1 cellular context compared by ENCODE assay signal in genomic region chr17:13230908-13231307, GRCh38.
TF ChIP-seq lines count a peak whose summit lies in the region.

No MANE protein-coding gene starts in this region.

TF ChIP-seq in GM23338, 12 proteins besides CTCF, POLR2A, EP300 and RAD21 (continued from another document):
- TF ChIP-seq, protein P1, sequence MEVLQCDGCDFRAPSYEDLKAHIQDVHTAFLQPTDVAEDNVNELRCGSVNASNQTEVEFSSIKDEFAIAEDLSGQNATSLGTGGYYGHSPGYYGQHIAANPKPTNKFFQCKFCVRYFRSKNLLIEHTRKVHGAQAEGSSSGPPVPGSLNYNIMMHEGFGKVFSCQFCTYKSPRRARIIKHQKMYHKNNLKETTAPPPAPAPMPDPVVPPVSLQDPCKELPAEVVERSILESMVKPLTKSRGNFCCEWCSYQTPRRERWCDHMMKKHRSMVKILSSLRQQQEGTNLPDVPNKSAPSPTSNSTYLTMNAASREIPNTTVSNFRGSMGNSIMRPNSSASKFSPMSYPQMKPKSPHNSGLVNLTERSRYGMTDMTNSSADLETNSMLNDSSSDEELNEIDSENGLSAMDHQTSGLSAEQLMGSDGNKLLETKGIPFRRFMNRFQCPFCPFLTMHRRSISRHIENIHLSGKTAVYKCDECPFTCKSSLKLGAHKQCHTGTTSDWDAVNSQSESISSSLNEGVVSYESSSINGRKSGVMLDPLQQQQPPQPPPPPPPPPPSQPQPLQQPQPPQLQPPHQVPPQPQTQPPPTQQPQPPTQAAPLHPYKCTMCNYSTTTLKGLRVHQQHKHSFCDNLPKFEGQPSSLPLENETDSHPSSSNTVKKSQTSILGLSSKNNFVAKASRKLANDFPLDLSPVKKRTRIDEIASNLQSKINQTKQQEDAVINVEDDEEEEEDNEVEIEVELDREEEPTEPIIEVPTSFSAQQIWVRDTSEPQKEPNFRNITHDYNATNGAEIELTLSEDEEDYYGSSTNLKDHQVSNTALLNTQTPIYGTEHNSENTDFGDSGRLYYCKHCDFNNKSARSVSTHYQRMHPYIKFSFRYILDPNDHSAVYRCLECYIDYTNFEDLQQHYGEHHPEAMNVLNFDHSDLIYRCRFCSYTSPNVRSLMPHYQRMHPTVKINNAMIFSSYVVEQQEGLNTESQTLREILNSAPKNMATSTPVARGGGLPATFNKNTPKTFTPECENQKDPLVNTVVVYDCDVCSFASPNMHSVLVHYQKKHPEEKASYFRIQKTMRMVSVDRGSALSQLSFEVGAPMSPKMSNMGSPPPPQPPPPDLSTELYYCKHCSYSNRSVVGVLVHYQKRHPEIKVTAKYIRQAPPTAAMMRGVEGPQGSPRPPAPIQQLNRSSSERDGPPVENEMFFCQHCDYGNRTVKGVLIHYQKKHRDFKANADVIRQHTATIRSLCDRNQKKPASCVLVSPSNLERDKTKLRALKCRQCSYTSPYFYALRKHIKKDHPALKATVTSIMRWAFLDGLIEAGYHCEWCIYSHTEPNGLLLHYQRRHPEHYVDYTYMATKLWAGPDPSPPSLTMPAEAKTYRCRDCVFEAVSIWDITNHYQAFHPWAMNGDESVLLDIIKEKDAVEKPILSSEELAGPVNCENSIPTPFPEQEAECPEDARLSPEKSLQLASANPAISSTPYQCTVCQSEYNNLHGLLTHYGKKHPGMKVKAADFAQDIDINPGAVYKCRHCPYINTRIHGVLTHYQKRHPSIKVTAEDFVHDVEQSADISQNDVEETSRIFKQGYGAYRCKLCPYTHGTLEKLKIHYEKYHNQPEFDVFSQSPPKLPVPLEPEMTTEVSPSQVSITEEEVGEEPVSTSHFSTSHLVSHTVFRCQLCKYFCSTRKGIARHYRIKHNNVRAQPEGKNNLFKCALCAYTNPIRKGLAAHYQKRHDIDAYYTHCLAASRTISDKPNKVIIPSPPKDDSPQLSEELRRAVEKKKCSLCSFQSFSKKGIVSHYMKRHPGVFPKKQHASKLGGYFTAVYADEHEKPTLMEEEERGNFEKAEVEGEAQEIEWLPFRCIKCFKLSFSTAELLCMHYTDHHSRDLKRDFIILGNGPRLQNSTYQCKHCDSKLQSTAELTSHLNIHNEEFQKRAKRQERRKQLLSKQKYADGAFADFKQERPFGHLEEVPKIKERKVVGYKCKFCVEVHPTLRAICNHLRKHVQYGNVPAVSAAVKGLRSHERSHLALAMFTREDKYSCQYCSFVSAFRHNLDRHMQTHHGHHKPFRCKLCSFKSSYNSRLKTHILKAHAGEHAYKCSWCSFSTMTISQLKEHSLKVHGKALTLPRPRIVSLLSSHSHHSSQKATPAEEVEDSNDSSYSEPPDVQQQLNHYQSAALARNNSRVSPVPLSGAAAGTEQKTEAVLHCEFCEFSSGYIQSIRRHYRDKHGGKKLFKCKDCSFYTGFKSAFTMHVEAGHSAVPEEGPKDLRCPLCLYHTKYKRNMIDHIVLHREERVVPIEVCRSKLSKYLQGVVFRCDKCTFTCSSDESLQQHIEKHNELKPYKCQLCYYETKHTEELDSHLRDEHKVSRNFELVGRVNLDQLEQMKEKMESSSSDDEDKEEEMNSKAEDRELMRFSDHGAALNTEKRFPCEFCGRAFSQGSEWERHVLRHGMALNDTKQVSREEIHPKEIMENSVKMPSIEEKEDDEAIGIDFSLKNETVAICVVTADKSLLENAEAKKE (CRISPR knock-in tag; IDR thresholded peaks at IDR 0.05): no peak
- TF ChIP-seq REST (IDR thresholded peaks at IDR 0.05; ENCODE audit: unreplicated experiment) (no peak), POLR2AphosphoS5 (IDR thresholded peaks at IDR 0.05; ENCODE audit: low read depth) (no peak), ZNF114 (CRISPR knock-in tag; IDR thresholded peaks at IDR 0.05) (no peak)
TF ChIP-seq in GM23338: peak in this region for 0.
